22 cellular contexts compared by ENCODE assay signal in genomic region chrX:20221902-20222301, GRCh38. TPM values are rescaled to one million over a fixed set of nuclear protein-coding genes. Genes with fewer than 3 reads are reported as not detected.
DNase-seq lines count a peak whose midpoint lies in the region; ATAC-seq and TF ChIP-seq lines count a peak whose summit lies in the region.
"Had no signal": no experiment of that assay in that cellular context is flagged by ENCODE, and none has a peak within 500 bp of the region (broad histone marks: within the 10 kb centered on the region; RNA-seq: fewer than 3 reads in every experiment).

No MANE protein-coding gene starts in this region.

- no peak for TF ChIP-seq POLR2A in esophagus muscularis mucosa (IDR thresholded peaks at IDR 0.05; ENCODE audit: low read depth)

- intact Hi-C loops in esophagus muscularis mucosa (cut with DNase I): no loop called here

- H3K9me3 ChIP-seq in fibroblast of lung (ENCODE audit: control insufficient read depth, insufficient read depth, low read depth, low read length) (no peaks in the 10 kb centered on the region), esophagus muscularis mucosa (no peaks in the 10 kb centered on the region)
- H3K9me3 ChIP-seq: colonic mucosa, SK-N-SH, upper lobe of left lung had no signal

- TF ChIP-seq EP300 in esophagus muscularis mucosa (IDR thresholded peaks at IDR 0.05): no peak

- no peak overlapping the region for H2AFZ ChIP-seq in fibroblast of lung (ENCODE audit: low read length)

- H3K27ac ChIP-seq in fibroblast of lung (ENCODE audit: insufficient read depth, low read length) (no peak overlapping the region), esophagus muscularis mucosa (replicated peaks in 1 of 4) (no peak overlapping the region)
- H3K27ac ChIP-seq: colonic mucosa, skin epidermis, upper lobe of left lung had no signal

- H3K36me3 ChIP-seq in fibroblast of lung (ENCODE audit: control insufficient read depth, insufficient read depth, low read length) (no peaks in the 10 kb centered on the region), esophagus muscularis mucosa (no peaks in the 10 kb centered on the region)
- H3K36me3 ChIP-seq: colonic mucosa, upper lobe of left lung had no signal

- no peak overlapping the region for H3K4me2 ChIP-seq in fibroblast of lung (ENCODE audit: extremely low read depth, insufficient read depth, low read length)
- H3K4me2 ChIP-seq: SK-N-SH had no signal

- TF ChIP-seq CTCF in LNCaP clone FGC (IDR thresholded peaks at IDR 0.05; ENCODE audit: control insufficient read depth, extremely low read depth, insufficient read depth) (no peak), fibroblast of lung (conservative IDR thresholded peaks at IDR 0.05 in 1 of 2, IDR thresholded peaks at IDR 0.05 in 1 of 2; ENCODE audit: low read depth in 1 of 2, low read length in 2 of 2) (no peak), esophagus muscularis mucosa (IDR thresholded peaks at IDR 0.05) (no peak)

- no peaks in the 10 kb centered on the region for H3K4me1 ChIP-seq in fibroblast of lung (ENCODE audit: control insufficient read depth, extremely low read depth, insufficient read depth, low read length)
- peaks cover 0 to 17% (median 6%) of the 10 kb centered on the region in 4 donors for H3K4me1 ChIP-seq in esophagus muscularis mucosa
- H3K4me1 ChIP-seq: colonic mucosa had no signal

- H3K4me3 ChIP-seq in LNCaP clone FGC (ENCODE audit: low read depth, low read length) (no peak overlapping the region), fibroblast of lung (replicated peaks in 1 of 4; ENCODE audit: control extremely low read depth in 1 of 4, insufficient read depth in 1 of 4, low read depth in 3 of 4, low read length in 4 of 4) (no peak overlapping the region), esophagus muscularis mucosa (no peak overlapping the region)
- H3K4me3 ChIP-seq: colonic mucosa, skin epidermis, upper lobe of left lung had no signal

- ATAC-seq in GM21367 (IDR thresholded peaks at IDR 0.05; ENCODE audit: unreplicated experiment): no peak
- no peak for ATAC-seq in GM18511 (IDR thresholded peaks at IDR 0.05; ENCODE audit: unreplicated experiment)
- ATAC-seq: activated T-helper 17 cell treated with anti-CD3 and anti-CD28 coated beads, Interleukin-2, amount 50 U/mL, for 72 hours; stimulated activated memory B cell treated with anti-CD40 and anti-IgM and Interleukin-4, amounts not matched to agents 10 μg/mL and 1 μg/mL and 100 μg/mL, for 72 hours had no signal

- WGBS in esophagus muscularis mucosa: 80% methylated on average over 3 of the region's 3 CpGs

- DNase-seq in NOMO-1 treated with DMSO at 0.1 percent for 48 hours (lab: John Stamatoyannopoulos, UW; ENCODE audit: unreplicated experiment) (peak; percentile 3), NOMO-1 (lab: John Stamatoyannopoulos, UW; ENCODE audit: unreplicated experiment in 2 of 2) (no peak), LNCaP clone FGC (ENCODE audit: low read depth) (peak; percentile 90), fibroblast of lung (ENCODE audit: low read depth in 2 of 2) (peak; percentile 24 to 29), renal cortical epithelial cell (ENCODE audit: low read depth) (peak; percentile 39), esophagus muscularis mucosa (ENCODE audit: extremely low spot score) (no peak)
- DNase-seq: activated CD4-positive, alpha-beta memory T cell treated with anti-CD3 and anti-CD28 coated beads, Interleukin-2, amount 10 ng/mL, durations not matched to agents 7 days and 5 days; anterior cingulate cortex; Calu3; colonic mucosa; GF-D8; head of caudate nucleus; NCI-H1694 treated with DMSO at 0.1 percent for 48 hours; NCI-H524; occipital lobe; SK-N-SH; upper lobe of left lung had no signal

- H3K9ac ChIP-seq in fibroblast of lung (ENCODE audit: insufficient read depth, low read length): no peak overlapping the region
- H3K9ac ChIP-seq: SK-N-SH had no signal

- no peaks in the 10 kb centered on the region for H3K79me2 ChIP-seq in fibroblast of lung (ENCODE audit: control insufficient read depth, insufficient read depth, low read length)

- H3K27me3 ChIP-seq in fibroblast of lung (ENCODE audit: control insufficient read depth, insufficient read depth, low read length) (no peaks in the 10 kb centered on the region), esophagus muscularis mucosa (no peaks in the 10 kb centered on the region)
- H3K27me3 ChIP-seq: colonic mucosa, upper lobe of left lung had no signal

- H4K20me1 ChIP-seq in fibroblast of lung (ENCODE audit: control insufficient read depth, extremely low read depth, insufficient read depth, low read length): no peaks in the 10 kb centered on the region

RNA-seq across cellular contexts. Expression of gene RPS6KA3, which starts 44.8 kb away (rescaled TPM):
- 29.0 and 38.5 TPM in 2 replicates for total RNA-seq in fibroblast of lung
- 50.2 TPM in 2 replicates for polyA plus RNA-seq in fibroblast of lung
- polyA plus RNA-seq in fibroblast of lung (2012): 29.0 and 30.8 TPM in 2 replicates
- 19.8 and 29.5 TPM in 2 replicates for polyA minus RNA-seq in fibroblast of lung (ENCODE audit: low replicate concordance)
- total RNA-seq in renal cortical epithelial cell: 55.4 and 65.7 TPM in 2 replicates
- 10 to 100 TPM; 36.1 to 41.6 (median 39.0) TPM for total RNA-seq in esophagus muscularis mucosa

Comparison
In these comparisons a context has a peak if more than half of its experiments do, and no peak if none do; other contexts are left out.
1. DNase-seq: peak in NOMO-1 treated with DMSO at 0.1 percent for 48 hours (single experiment), LNCaP clone FGC (single experiment), fibroblast of lung (2 of 2) and renal cortical epithelial cell (single experiment); none in NOMO-1 (0 of 2) and esophagus muscularis mucosa (single experiment).